1 cellular context compared by ENCODE assay signal in the genomic region with DNA sequence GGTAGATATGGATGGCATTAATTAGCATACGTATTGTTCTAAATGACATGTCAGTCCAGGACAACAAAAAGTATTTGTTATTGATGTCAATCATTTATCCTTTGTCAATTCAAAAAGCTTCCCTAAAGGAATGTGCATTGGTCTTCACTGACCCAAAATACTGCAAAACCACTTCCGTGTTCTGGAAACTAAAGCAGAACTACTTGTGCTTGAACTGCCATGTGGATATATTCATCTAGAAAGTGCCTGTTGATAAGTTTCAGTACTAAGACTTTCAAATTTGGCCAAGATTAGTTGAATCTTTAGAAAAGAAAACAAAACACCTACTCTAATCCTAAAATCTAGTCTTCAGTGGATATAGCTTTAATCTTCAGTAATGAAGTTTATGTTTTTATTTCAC.
TF ChIP-seq lines count a peak whose summit lies in the region.

No MANE protein-coding gene starts in this region.

TF ChIP-seq in GM12878, 131 proteins besides CTCF, POLR2A, EP300 and RAD21 (continued from another document):
- TF ChIP-seq, protein P1, sequence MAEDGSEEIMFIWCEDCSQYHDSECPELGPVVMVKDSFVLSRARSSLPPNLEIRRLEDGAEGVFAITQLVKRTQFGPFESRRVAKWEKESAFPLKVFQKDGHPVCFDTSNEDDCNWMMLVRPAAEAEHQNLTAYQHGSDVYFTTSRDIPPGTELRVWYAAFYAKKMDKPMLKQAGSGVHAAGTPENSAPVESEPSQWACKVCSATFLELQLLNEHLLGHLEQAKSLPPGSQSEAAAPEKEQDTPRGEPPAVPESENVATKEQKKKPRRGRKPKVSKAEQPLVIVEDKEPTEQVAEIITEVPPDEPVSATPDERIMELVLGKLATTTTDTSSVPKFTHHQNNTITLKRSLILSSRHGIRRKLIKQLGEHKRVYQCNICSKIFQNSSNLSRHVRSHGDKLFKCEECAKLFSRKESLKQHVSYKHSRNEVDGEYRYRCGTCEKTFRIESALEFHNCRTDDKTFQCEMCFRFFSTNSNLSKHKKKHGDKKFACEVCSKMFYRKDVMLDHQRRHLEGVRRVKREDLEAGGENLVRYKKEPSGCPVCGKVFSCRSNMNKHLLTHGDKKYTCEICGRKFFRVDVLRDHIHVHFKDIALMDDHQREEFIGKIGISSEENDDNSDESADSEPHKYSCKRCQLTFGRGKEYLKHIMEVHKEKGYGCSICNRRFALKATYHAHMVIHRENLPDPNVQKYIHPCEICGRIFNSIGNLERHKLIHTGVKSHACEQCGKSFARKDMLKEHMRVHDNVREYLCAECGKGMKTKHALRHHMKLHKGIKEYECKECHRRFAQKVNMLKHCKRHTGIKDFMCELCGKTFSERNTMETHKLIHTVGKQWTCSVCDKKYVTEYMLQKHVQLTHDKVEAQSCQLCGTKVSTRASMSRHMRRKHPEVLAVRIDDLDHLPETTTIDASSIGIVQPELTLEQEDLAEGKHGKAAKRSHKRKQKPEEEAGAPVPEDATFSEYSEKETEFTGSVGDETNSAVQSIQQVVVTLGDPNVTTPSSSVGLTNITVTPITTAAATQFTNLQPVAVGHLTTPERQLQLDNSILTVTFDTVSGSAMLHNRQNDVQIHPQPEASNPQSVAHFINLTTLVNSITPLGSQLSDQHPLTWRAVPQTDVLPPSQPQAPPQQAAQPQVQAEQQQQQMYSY (CRISPR knock-in tag; IDR thresholded peaks at IDR 0.05) = no peak
- TF ChIP-seq RCOR1 (conservative IDR thresholded peaks at IDR 0.05; ENCODE audit: low read depth, low read length) = no peak
- no peak for TF ChIP-seq CREM (IDR thresholded peaks at IDR 0.05; ENCODE audit: low read depth)
- no peak for TF ChIP-seq MXI1 (IDR thresholded peaks at IDR 0.05; ENCODE audit: low read depth, low read length)
- TF ChIP-seq TCF12 (IDR thresholded peaks at IDR 0.05; ENCODE audit: low read depth, low read length) = no peak
- no peak for TF ChIP-seq SMAD5 (IDR thresholded peaks at IDR 0.05; ENCODE audit: low read depth)
- TF ChIP-seq EGR1 (IDR thresholded peaks at IDR 0.05; ENCODE audit: borderline replicate concordance in 1 of 2, low read depth in 2 of 2, low read length in 2 of 2) = no peak
- TF ChIP-seq ATF7 (IDR thresholded peaks at IDR 0.05; ENCODE audit: low read depth) = no peak
- TF ChIP-seq STAT3 (IDR thresholded peaks at IDR 0.05; ENCODE audit: low read depth, low read length) = no peak
